Comparison of ENCODE assay signal across 14 cellular contexts in the genomic region with DNA sequence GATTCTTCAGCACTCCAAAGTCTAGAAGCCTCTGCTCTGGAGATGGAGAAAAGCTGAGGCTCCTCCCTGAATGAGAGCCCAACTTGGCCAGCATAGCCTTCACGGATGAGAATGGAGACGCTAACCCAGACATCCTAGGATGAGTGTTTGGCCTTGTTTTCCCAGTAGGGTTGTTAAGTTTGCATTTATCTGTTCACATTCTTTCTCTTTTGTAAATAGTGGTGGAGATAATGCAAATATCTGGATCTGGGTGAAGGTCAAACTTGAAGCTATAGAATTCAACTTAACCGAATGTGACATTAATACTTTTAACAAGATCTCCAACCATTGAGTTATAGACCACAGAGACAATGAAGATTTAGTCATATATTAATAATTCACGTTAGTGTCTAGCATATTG.
"Had no signal": no experiment of that assay in that cellular context is flagged by ENCODE, and none has a peak within 500 bp of the region (broad histone marks: within the 10 kb centered on the region; RNA-seq: fewer than 3 reads in every experiment).

No MANE protein-coding gene starts in this region.

- H3K4me3 Mint-ChIP-seq: mesothelial cell of epicardium, natural killer cell, neural crest cell had no signal

- H3K4me1 Mint-ChIP-seq: natural killer cell had no signal

- H3K27ac Mint-ChIP-seq: mesothelial cell of epicardium, natural killer cell had no signal

- H3K9me3 ChIP-seq: esophagus muscularis mucosa, gastrocnemius medialis, heart right ventricle, ovary had no signal

- ATAC-seq: gastrocnemius medialis, heart right ventricle, left lobe of liver, natural killer cell, right cardiac atrium had no signal

- H3K36me3 ChIP-seq: esophagus muscularis mucosa, gastrocnemius medialis, heart right ventricle, ovary had no signal

- DNase-seq: effector memory CD4-positive, alpha-beta T cell; gastrocnemius medialis; heart right ventricle; islet precursor cell; natural killer cell; ovary; right cardiac atrium; stimulated activated CD4-positive, alpha-beta T cell treated with anti-CD3 and anti-CD28 coated beads, Interleukin-2, amount 100 ng/mL, for 48 hours; stimulated activated naive CD4-positive, alpha-beta T cell treated with Interleukin-2 at 50 U/mL for 16 hours had no signal

- H3K27ac ChIP-seq: esophagus muscularis mucosa, gastrocnemius medialis, heart right ventricle, ovary had no signal

- H3K9me3 Mint-ChIP-seq: mesothelial cell of epicardium, natural killer cell, neural crest cell had no signal

- H3K4me3 ChIP-seq: esophagus muscularis mucosa, gastrocnemius medialis, heart right ventricle, ovary, smooth muscle cell had no signal

- H3K4me1 ChIP-seq: esophagus muscularis mucosa had no signal

- H3K27me3 ChIP-seq: gastrocnemius medialis, heart right ventricle, ovary had no signal

- H3K36me3 Mint-ChIP-seq: mesothelial cell of epicardium, natural killer cell had no signal
